In the genomic region with DNA sequence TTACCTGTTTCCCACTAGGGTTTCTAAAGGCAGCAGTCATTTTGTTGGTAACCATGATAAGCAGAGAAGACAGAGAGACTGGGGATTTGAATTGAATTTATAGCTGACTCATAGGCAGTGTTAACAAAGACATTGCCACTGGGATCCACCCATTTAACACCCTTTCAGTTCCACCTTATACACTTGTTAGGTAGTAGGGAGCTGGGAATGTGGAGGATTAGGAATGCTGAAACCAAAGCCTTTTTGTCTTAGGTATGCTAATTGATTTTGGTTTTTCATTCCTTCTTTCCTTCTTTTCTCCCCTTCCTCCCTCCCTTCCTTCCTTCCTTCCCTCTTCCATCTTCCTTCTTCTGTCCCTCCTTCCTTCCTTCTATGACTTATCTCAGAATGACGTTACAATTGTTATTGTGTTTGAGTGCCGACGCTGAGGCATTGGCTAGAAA, we compare ENCODE assay signal across 15 cellular contexts. TPM values are rescaled to one million over a fixed set of nuclear protein-coding genes. Genes with fewer than 3 reads are reported as not detected.
DNase-seq lines count a peak whose midpoint lies in the region; ATAC-seq, FAIRE-seq and TF ChIP-seq lines count a peak whose summit lies in the region.
"Had no signal": no experiment of that assay in that cellular context is flagged by ENCODE, and none has a peak within 500 bp of the region (broad histone marks: within the 10 kb centered on the region; RNA-seq: fewer than 3 reads in every experiment).

No MANE protein-coding gene starts in this region.

- no peak for TF ChIP-seq CTCF in K562 (IDR thresholded peaks at IDR 0.05 in 2 of 3, conservative IDR thresholded peaks at IDR 0.05 in 1 of 3; ENCODE audit: insufficient read depth in 2 of 3, low read depth in 1 of 3, low read length in 3 of 3)
- no peak for TF ChIP-seq CTCF in keratinocyte (optimal IDR thresholded peaks at IDR 0.05 in 1 of 3, IDR thresholded peaks at IDR 0.05 in 1 of 3, conservative IDR thresholded peaks at IDR 0.05 in 1 of 3; ENCODE audit: extremely low read depth in 1 of 3, insufficient read depth in 2 of 3, low read length in 3 of 3)

- in situ Hi-C loops in K562 (cut with MboI), result no loop called here

- H2AFZ ChIP-seq in K562 (ENCODE audit: low read depth, low read length), result peak overlapping the region; percentile 92
- no peak overlapping the region for H2AFZ ChIP-seq in keratinocyte (ENCODE audit: control insufficient read depth, low read length)
- no peak overlapping the region for H2AFZ ChIP-seq in Karpas-422 (ENCODE audit: low read length)

- no peaks in the 10 kb centered on the region for H3K9me1 ChIP-seq in K562 (ENCODE audit: control insufficient read depth, insufficient read depth, low read length)
- no peaks in the 10 kb centered on the region for H3K9me1 ChIP-seq in keratinocyte (ENCODE audit: control insufficient read depth, extremely low read depth, insufficient read depth, low read length)

- TF ChIP-seq EP300 in Ishikawa (IDR thresholded peaks at IDR 0.05; ENCODE audit: borderline replicate concordance) (no peak), K562 (IDR thresholded peaks at IDR 0.05; ENCODE audit: low read length) (no peak)

- peak overlapping the region in 1 of 2 experiments; percentile 60; a peak in 2 of 4 replicates for H3K9ac ChIP-seq in K562 (ENCODE audit: insufficient read depth in 1 of 2, low read depth in 2 of 2, low read length in 2 of 2)
- no peak overlapping the region for H3K9ac ChIP-seq in keratinocyte (ENCODE audit: control insufficient read depth, extremely low read depth, insufficient read depth, low read length)
- H3K9ac ChIP-seq in Karpas-422 (ENCODE audit: low read length), result no peak overlapping the region

- H3K36me3 ChIP-seq in K562 (ENCODE audit: control insufficient read depth, insufficient read depth, low read length) (no peaks in the 10 kb centered on the region), keratinocyte (ENCODE audit: control insufficient read depth in 2 of 2, extremely low read depth in 1 of 2, insufficient read depth in 2 of 2, low read length in 2 of 2) (no peaks in the 10 kb centered on the region), Karpas-422 (ENCODE audit: insufficient read depth, low read length) (no peaks in the 10 kb centered on the region)

- POLR2A ChIA-PET in K562 (lab: Yijun Ruan, JAX), result interaction anchor here (0.6 to 3.2 kb wide), 6 partner anchors 12 to 40 kb away, joined by 3 to 15 read pairs (median 8); partner anchors contain the start of gene RPL5

- DNase-seq in H4 (ENCODE audit: low spot score), result peak; percentile 5
- DNase-seq in K562 (ENCODE audit: extremely low read depth in 1 of 4, low spot score in 3 of 4), result peak; percentile 21 to 72 (median 44)
- no peak for DNase-seq in keratinocyte (ENCODE audit: low read depth, low spot score)
- no peak for DNase-seq in left lobe of liver (ENCODE audit: low spot score)
- no peak for DNase-seq in cerebellar nuclear complex (lab: John Stamatoyannopoulos, UW)
- no peak for DNase-seq in Karpas-422
- DNase-seq: activated CD4-positive, alpha-beta T cell treated with anti-CD3 and anti-CD28 coated beads for 4 hours; activated T-cell treated with anti-CD3 and anti-CD28 coated beads, Interleukin-2, amount 50 U/mL, for 72 hours; anterior cingulate cortex; effector CD8-positive, alpha-beta T cell; glutamatergic neuron; trophoblast cell had no signal

- no TSS peak for BruUV-seq in K562 (replicated peaks; lab: Mats Ljungman, UMichigan)

- no peak for TF ChIP-seq RAD21 in Ishikawa (IDR thresholded peaks at IDR 0.05; ENCODE audit: low read depth)
- no peak for TF ChIP-seq RAD21 in K562 (CRISPR knock-in tag; conservative IDR thresholded peaks at IDR 0.05 in 1 of 2, IDR thresholded peaks at IDR 0.05 in 1 of 2)

- 0% methylated on average over 3 of the region's 3 CpGs for WGBS in K562 (ENCODE audit: insufficient coverage, low coverage, missing lambda C conversion rate)

- FAIRE-seq in K562 (lab: Jason Lieb, UNC) (peak; percentile 87), keratinocyte (lab: Jason Lieb, UNC) (peak; percentile 36)

- H3K79me2 ChIP-seq in K562 (ENCODE audit: control insufficient read depth, insufficient read depth, low read length) (no peaks in the 10 kb centered on the region), keratinocyte (ENCODE audit: control insufficient read depth, insufficient read depth, low read length) (no peaks in the 10 kb centered on the region), Karpas-422 (ENCODE audit: low read length) (no peaks in the 10 kb centered on the region)

- ATAC-seq in K562, result peak; percentile 88
- ATAC-seq in left lobe of liver, result no peak
- ATAC-seq in HG02885 (IDR thresholded peaks at IDR 0.05; ENCODE audit: poor library complexity, unreplicated experiment), result no peak
- ATAC-seq: activated T-cell treated with anti-CD3 and anti-CD28 coated beads, Interleukin-2, amount 50 U/mL, for 72 hours had no signal

- no peaks in the 10 kb centered on the region for H3K9me3 ChIP-seq in K562 (replicated peaks; ENCODE audit: control insufficient read depth, insufficient read depth, low read depth, low read length)
- no peaks in the 10 kb centered on the region for H3K9me3 ChIP-seq in keratinocyte (ENCODE audit: control insufficient read depth, low read depth, low read length)
- no peaks in the 10 kb centered on the region for H3K9me3 ChIP-seq in Karpas-422 (ENCODE audit: low read length)

- H3K9me2 ChIP-seq in Karpas-422 (replicated peaks; ENCODE audit: insufficient read depth, low read length), result no peaks in the 10 kb centered on the region

- H3K27me3 ChIP-seq in K562 (ENCODE audit: control insufficient read depth in 2 of 2, insufficient read depth in 2 of 2, low read length in 2 of 2) (no peaks in the 10 kb centered on the region), keratinocyte (ENCODE audit: control insufficient read depth, extremely low read depth, insufficient read depth, low read length) (no peaks in the 10 kb centered on the region), Karpas-422 (ENCODE audit: low read length) (no peaks in the 10 kb centered on the region)

- dilution Hi-C loops in keratinocyte (cut with MboI; ENCODE audit: extremely low pct_ligation_motif_present, low sequenced_read_pairs), result no loop called here

- H3K4me2 ChIP-seq in K562 (ENCODE audit: insufficient read depth, low read length), result peak overlapping the region; percentile 78
- no peak overlapping the region for H3K4me2 ChIP-seq in keratinocyte (ENCODE audit: control insufficient read depth, extremely low read depth, insufficient read depth, low read depth, low read length)
- H3K4me2 ChIP-seq in Karpas-422 (ENCODE audit: low read depth, low read length, poor library complexity, severe bottlenecking), result no peak overlapping the region

- H3K4me1 ChIP-seq in K562 (replicated peaks in 1 of 2; ENCODE audit: control insufficient read depth in 2 of 2, insufficient read depth in 2 of 2, low read length in 2 of 2) (peaks cover 8 to 17% of the 10 kb centered on the region in 2 experiments; a peak in 3 of 5 replicates), keratinocyte (ENCODE audit: control insufficient read depth, extremely low read depth, insufficient read depth, low read length) (peaks cover 7% of the 10 kb centered on the region), Karpas-422 (ENCODE audit: low read length) (no peaks in the 10 kb centered on the region)

- no peaks in the 10 kb centered on the region for H4K20me1 ChIP-seq in K562 (replicated peaks; ENCODE audit: control insufficient read depth, insufficient read depth, low read length)
- H4K20me1 ChIP-seq in keratinocyte (ENCODE audit: control insufficient read depth, extremely low read depth, insufficient read depth, low read length), result no peaks in the 10 kb centered on the region
- no peaks in the 10 kb centered on the region for H4K20me1 ChIP-seq in Karpas-422 (ENCODE audit: insufficient read depth, low read depth, low read length)

- CTCF ChIA-PET in K562 (lab: Yijun Ruan, JAX; ENCODE audit: low intra/inter-chr PET ratio), result no interaction called here

- intact Hi-C loops in K562 (cut with micrococcal nuclease), result no loop called here

- TF ChIP-seq POLR2A in K562 (conservative IDR thresholded peaks at IDR 0.05), result 0 out of 2 replicates have a peak, but pooled peaks have one; percentile 42

- H3K4me3 ChIP-seq in K562 (no peak overlapping the region), keratinocyte (ENCODE audit: control insufficient read depth in 2 of 3, extremely low read depth in 1 of 3, insufficient read depth in 2 of 3, low read depth in 1 of 3, low read length in 3 of 3) (no peak overlapping the region), Karpas-422 (ENCODE audit: low read length) (no peak overlapping the region)
- H3K4me3 ChIP-seq: lung had no signal

- H3K27ac ChIP-seq in K562 (ENCODE audit: extremely low read depth, low read depth, low read length) (peak overlapping the region; percentile 71), keratinocyte (ENCODE audit: control insufficient read depth, insufficient read depth, low read length) (no peak overlapping the region), Karpas-422 (ENCODE audit: low read length) (no peak overlapping the region)

RNA-seq across cellular contexts. Expression of gene EVI5, which starts 7.5 kb away (rescaled TPM):
- 3.6 and 3.9 TPM in 2 replicates for total RNA-seq in H4 (2014; rRNA removed; shearing (Covaris generic))
- total RNA-seq in K562 (2011; cell fraction: chromatin; rRNA removed; ENCODE audit: low replicate concordance), result 14.6 and 66.4 TPM in 2 replicates
- total RNA-seq in K562 (2011; cell fraction: nucleolus; rRNA removed), result 12.8 and 17.0 TPM in 2 replicates
- total RNA-seq in K562 (2011; cell fraction: nucleoplasm; rRNA removed), result 17.1 and 20.8 TPM in 2 replicates
- total RNA-seq in K562 (2014; rRNA removed), result 25.1 and 50.1 TPM in 2 replicates
- 13.7 and 18.5 TPM in 2 replicates for total RNA-seq in K562 (2014; rRNA removed; fragmentation: Illumina TruSeq; extraction: Trizol)
- total RNA-seq in K562 (2015; rRNA removed; fragmentation: Illumina TruSeq; extraction: Trizol), result 18.3 and 18.4 TPM in 2 replicates
- total RNA-seq in K562 (2021), result 16.5 and 18.7 TPM in 2 replicates
- 4.9 and 6.3 TPM in 2 replicates for polyA plus RNA-seq in K562 (2011; rRNA removed)
- 1.2 and 2.8 TPM in 2 replicates for polyA plus RNA-seq in K562 (2011; cell fraction: cytosol; rRNA removed)
- polyA plus RNA-seq in K562 (2011; cell fraction: nucleus; rRNA removed), result 5.2 and 6.8 TPM in 2 replicates
- 2.6 and 2.9 TPM in 2 replicates for polyA plus RNA-seq in K562 (2012)
- 5.5 and 6.0 TPM in 2 replicates for polyA plus RNA-seq in K562 (2014; fragmentation: Illumina TruSeq; extraction: Trizol)
- 1 to 10 TPM; 1.7 to 4.8 TPM for polyA plus RNA-seq in K562 (2014; fragmentation: Nextera tagmentation; extraction: Ambion mirVana)
- polyA plus RNA-seq in K562 (2014; rRNA removed), result 16.2 and 19.6 TPM in 2 replicates
- polyA minus RNA-seq in K562 (2011; rRNA and poly(A)+ RNA removed), result 23.8 and 27.2 TPM in 2 replicates
- polyA minus RNA-seq in K562 (2011; cell fraction: cytosol; rRNA and poly(A)+ RNA removed), result 11.1 and 13.0 TPM in 2 replicates
- polyA minus RNA-seq in K562 (2011; cell fraction: nucleus; rRNA and poly(A)+ RNA removed), result 21.0 and 32.9 TPM in 2 replicates
- polyA plus RNA-seq in keratinocyte, result 11.2 to 25.4 TPM (median 23.2 TPM) in 3 replicates
- 231 TPM for polyA plus RNA-seq in keratinocyte (2011; ENCODE audit: low read depth)
- 12.5 and 18.7 TPM in 2 replicates for polyA plus RNA-seq in keratinocyte (2011; cell fraction: cytosol; rRNA removed)
- polyA plus RNA-seq in keratinocyte (2011; cell fraction: nucleus; rRNA removed), result 17.6 and 22.9 TPM in 2 replicates
- 8.4 and 23.4 TPM in 2 replicates for polyA plus RNA-seq in keratinocyte (2012; ENCODE audit: low replicate concordance)
- 7.9 to 28.7 TPM (median 10.5 TPM) in 3 replicates for polyA minus RNA-seq in keratinocyte
- 54.3 TPM for polyA minus RNA-seq in keratinocyte (2011; cell fraction: cytosol; rRNA and poly(A)+ RNA removed)
- polyA minus RNA-seq in keratinocyte (2011; cell fraction: nucleus; rRNA and poly(A)+ RNA removed), result 36.1 and 68.0 TPM in 2 replicates
- 29.2 TPM for total RNA-seq in left lobe of liver
- 11.4 and 37.1 TPM in 2 replicates for total RNA-seq in Karpas-422 (2014; rRNA removed; shearing (Covaris generic); ENCODE audit: low replicate concordance)

RNA-seq across cellular contexts. Expression of gene RPL5, which starts 39.5 kb away (rescaled TPM):
- 1,286 and 1,398 TPM in 2 replicates for total RNA-seq in H4 (2014; rRNA removed; shearing (Covaris generic))
- 274 and 687 TPM in 2 replicates for total RNA-seq in K562 (2011; cell fraction: chromatin; rRNA removed; ENCODE audit: low replicate concordance)
- 312 and 315 TPM in 2 replicates for total RNA-seq in K562 (2011; cell fraction: nucleolus; rRNA removed)
- 523 and 836 TPM in 2 replicates for total RNA-seq in K562 (2011; cell fraction: nucleoplasm; rRNA removed)
- total RNA-seq in K562 (2014; rRNA removed) (2,174 and 2,757 TPM in 2 replicates), K562 (2014; rRNA removed; fragmentation: Illumina TruSeq; extraction: Trizol) (2,454 and 2,710 TPM in 2 replicates), K562 (2015; rRNA removed; fragmentation: Illumina TruSeq; extraction: Trizol) (2,022 and 2,169 TPM in 2 replicates), K562 (2021) (1,467 and 1,545 TPM in 2 replicates), left lobe of liver (252 TPM)
- polyA plus RNA-seq in K562 (2011; rRNA removed) (3,458 and 3,699 TPM in 2 replicates), K562 (2014; fragmentation: Illumina TruSeq; extraction: Trizol) (1,939 and 2,002 TPM in 2 replicates), K562 (2014; fragmentation: Nextera tagmentation; extraction: Ambion mirVana) (1,000 to 10,000 TPM; 4,024 to 4,252 TPM), K562 (2014; rRNA removed) (2,353 and 2,737 TPM in 2 replicates), keratinocyte (1,742 to 2,236 TPM (median 1,934 TPM) in 3 replicates)
- polyA plus RNA-seq in K562 (2011; cell fraction: cytosol; rRNA removed), result 1,347 and 2,415 TPM in 2 replicates
- polyA plus RNA-seq in K562 (2011; cell fraction: nucleus; rRNA removed), result 535 and 1,090 TPM in 2 replicates
- 2,779 and 3,498 TPM in 2 replicates for polyA plus RNA-seq in K562 (2012)
- polyA minus RNA-seq in K562 (2011; rRNA and poly(A)+ RNA removed), result 2,372 and 2,380 TPM in 2 replicates
- 721 and 764 TPM in 2 replicates for polyA minus RNA-seq in K562 (2011; cell fraction: cytosol; rRNA and poly(A)+ RNA removed)
- 194 and 399 TPM in 2 replicates for polyA minus RNA-seq in K562 (2011; cell fraction: nucleus; rRNA and poly(A)+ RNA removed)
- polyA plus RNA-seq in keratinocyte (2011; ENCODE audit: low read depth), result 3,127 TPM
- polyA plus RNA-seq in keratinocyte (2011; cell fraction: cytosol; rRNA removed), result 1,592 and 2,141 TPM in 2 replicates
- 469 and 669 TPM in 2 replicates for polyA plus RNA-seq in keratinocyte (2011; cell fraction: nucleus; rRNA removed)
- 2,418 and 2,706 TPM in 2 replicates for polyA plus RNA-seq in keratinocyte (2012; ENCODE audit: low replicate concordance)
- polyA minus RNA-seq in keratinocyte, result 874 to 1,241 TPM (median 1,194 TPM) in 3 replicates
- 704 TPM for polyA minus RNA-seq in keratinocyte (2011; cell fraction: cytosol; rRNA and poly(A)+ RNA removed)
- polyA minus RNA-seq in keratinocyte (2011; cell fraction: nucleus; rRNA and poly(A)+ RNA removed), result 151 and 221 TPM in 2 replicates
- total RNA-seq in Karpas-422 (2014; rRNA removed; shearing (Covaris generic); ENCODE audit: low replicate concordance), result 2,490 and 3,153 TPM in 2 replicates

Comparison
In these comparisons a context has a peak if more than half of its experiments do, and no peak if none do; other contexts are left out.
1. DNase-seq: peak in H4 (single experiment) and K562 (4 of 4); none in keratinocyte (single experiment), left lobe of liver (single experiment), cerebellar nuclear complex (0 of 2) and Karpas-422 (single experiment).